In the genomic region with DNA sequence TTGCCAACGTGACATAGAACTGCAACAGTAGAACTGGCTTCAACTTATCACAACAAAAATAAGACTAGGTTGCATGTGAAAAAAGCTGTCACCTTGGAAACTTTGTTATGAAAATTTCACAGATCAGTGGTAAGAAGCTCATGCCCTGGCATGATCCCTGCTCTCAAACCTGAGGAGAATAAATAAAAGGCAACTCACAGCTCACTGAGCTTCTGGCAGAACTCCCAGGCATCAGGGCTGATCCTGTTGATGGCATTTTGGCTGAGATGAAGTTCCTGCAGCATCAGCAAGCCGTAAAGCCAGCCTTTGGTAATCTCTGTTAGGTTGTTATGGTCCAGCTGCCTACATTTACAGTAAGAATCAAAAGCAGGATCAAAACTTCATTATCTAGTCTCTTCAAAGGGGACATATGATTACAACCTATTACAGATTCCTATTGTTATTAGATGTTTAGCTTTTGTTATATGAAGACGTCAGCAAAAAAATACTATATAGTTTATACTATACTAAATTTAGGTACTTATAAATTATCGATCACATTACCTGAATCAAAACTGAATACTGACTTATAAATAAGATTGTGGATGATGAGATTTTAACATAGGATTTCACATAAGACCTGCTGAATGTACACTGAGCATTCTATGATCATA, we compare ENCODE assay signal across 7 cellular contexts. TPM values are rescaled to one million over a fixed set of nuclear protein-coding genes. Genes with fewer than 3 reads are reported as not detected.
DNase-seq lines count a peak whose midpoint lies in the region; ATAC-seq and TF ChIP-seq lines count a peak whose summit lies in the region.

No MANE protein-coding gene starts in this region.

- no peak overlapping the region for H3K4me3 ChIP-seq in suprapubic skin

- no peak overlapping the region for H3K4me3 Mint-ChIP-seq in T-cell

- 41% methylated on average over 4 of the region's 4 CpGs for whole genome bisulfite sequencing in suprapubic skin

- H3K27ac Mint-ChIP-seq in T-cell: no peak overlapping the region

- TF ChIP-seq CTCF in suprapubic skin (IDR thresholded peaks at IDR 0.05): no peak

- peaks cover 56% of the 10 kb centered on the region for H3K36me3 ChIP-seq in suprapubic skin

- no peaks in the 10 kb centered on the region for H3K27me3 Mint-ChIP-seq in T-cell

- TF ChIP-seq EP300 in suprapubic skin (IDR thresholded peaks at IDR 0.05): no peak

- H3K4me1 ChIP-seq in suprapubic skin: peaks cover 66% of the 10 kb centered on the region

- H3K36me3 Mint-ChIP-seq in T-cell: no peaks in the 10 kb centered on the region

- H3K27ac ChIP-seq in angular gyrus (ENCODE audit: low read depth, low read length) (peak overlapping the region; percentile 86), suprapubic skin (peak overlapping the region; percentile 78)

- POLR2A ChIA-PET in T-cell (lab: Charles Lee): no interaction called here

- peak; percentile 87 for ATAC-seq in left ventricle myocardium superior
- no peak for ATAC-seq in T-cell (replicated peaks in 1 of 4)

- no peaks in the 10 kb centered on the region for H3K4me1 Mint-ChIP-seq in T-cell

- no peak for TF ChIP-seq POLR2A in suprapubic skin (IDR thresholded peaks at IDR 0.05)

- DNase-seq in NCI-H1105 (lab: John Stamatoyannopoulos, UW) (peak; percentile 82), left ventricle myocardium superior (peak; percentile 59), suprapubic skin (ENCODE audit: low spot score in 2 of 2) (no peak), LoVo (ENCODE audit: low spot score) (no peak), COLO829 (ENCODE audit: low spot score) (no peak), T-cell (no peak)

- H3K9me3 Mint-ChIP-seq in T-cell: peaks cover 0 to 4% (median 2%) of the 10 kb centered on the region in 3 donors

- no peaks in the 10 kb centered on the region for H3K27me3 ChIP-seq in suprapubic skin

- no peaks in the 10 kb centered on the region for H3K9me3 ChIP-seq in suprapubic skin

- CTCF ChIA-PET in T-cell (lab: Charles Lee): no interaction called here

- intact Hi-C loops in left ventricle myocardium superior (cut with micrococcal nuclease): no loop called here

RNA-seq across cellular contexts. Expression of a gene that starts 32.0 kb away (rescaled TPM):
- total RNA-seq in left ventricle myocardium superior (4.3 TPM), suprapubic skin (100 to 1,000 TPM in 3 of 4 donors, 10 to 100 TPM in 1; 56.5 to 225 (median 110) TPM), T-cell (under 1 TPM in 3 of 5 donors, not detected in 2; 0.09 to 0.13 (median 0.12) TPM)

Comparison
In these comparisons a context has a peak if more than half of its experiments do, and no peak if none do; other contexts are left out.
1. DNase-seq: peak in NCI-H1105 (single experiment) and left ventricle myocardium superior (single experiment); none in suprapubic skin (0 of 2), LoVo (single experiment), COLO829 (single experiment) and T-cell (0 of 34).
2. RNA of a gene that starts 32.0 kb away (total RNA-seq): 56.5 to 225 TPM in suprapubic skin; 4.3 TPM in left ventricle myocardium superior (single experiment) and 0.09 to 0.13 TPM in T-cell; every median in the first group is over 10 times any median in the second.